Comparison of ENCODE assay signal across 8 cellular contexts in the genomic region with DNA sequence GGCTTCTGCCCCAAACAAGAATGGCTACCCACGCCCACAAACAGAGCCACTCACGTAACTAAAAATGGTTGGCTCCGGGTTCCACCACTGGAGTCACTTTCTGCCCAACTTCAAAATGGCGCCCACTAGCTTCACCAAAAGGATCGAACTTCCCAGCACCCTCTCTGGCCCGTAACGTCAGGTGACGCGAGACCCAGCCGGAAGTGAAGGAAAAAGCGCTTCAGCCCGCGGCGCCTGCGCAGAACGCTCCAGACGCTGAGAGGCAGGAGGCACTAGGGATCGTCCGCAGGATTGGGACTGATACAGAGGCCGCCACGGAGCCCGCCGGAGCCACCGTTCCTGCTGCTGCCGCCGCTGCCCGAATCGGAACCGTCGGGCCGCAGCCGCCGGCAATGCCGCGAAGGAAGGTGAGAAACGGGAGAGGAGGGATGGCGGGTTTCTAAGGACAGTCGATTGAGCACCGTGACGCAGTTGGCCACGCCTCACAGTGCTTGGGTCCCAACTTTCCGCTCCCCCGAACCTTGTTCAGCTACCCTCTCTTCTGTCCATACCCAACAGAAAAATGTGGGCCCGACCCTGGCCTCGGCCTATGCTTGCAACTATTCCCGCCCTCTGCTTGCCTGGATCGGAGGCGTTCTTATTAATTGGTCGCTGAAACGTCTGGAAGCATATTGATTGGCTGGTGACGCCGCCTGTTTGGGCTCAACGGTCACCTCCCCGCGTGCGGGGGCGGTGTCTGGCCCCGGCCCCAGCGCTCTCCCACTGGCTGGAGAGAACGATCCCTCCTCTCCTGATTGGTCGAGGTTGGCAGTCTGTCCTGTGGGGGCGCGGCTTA. TPM values are rescaled to one million over a fixed set of nuclear protein-coding genes. Genes with fewer than 3 reads are reported as not detected.
DNase-seq lines count a peak whose midpoint lies in the region; ATAC-seq, FAIRE-seq and TF ChIP-seq lines count a peak whose summit lies in the region.

A gene (plus strand): TSS at position 239 of the 835 bp plus-strand sequence. CDS start 154 bp downstream, at position 393.

- peaks cover 2% of the 10 kb centered on the region for H3K36me3 Mint-ChIP-seq in astrocyte (ENCODE audit: low read depth, unreplicated experiment)

- peaks cover 20% of the 10 kb centered on the region for H3K4me1 ChIP-seq in astrocyte (ENCODE audit: insufficient read depth, low read length)
- peaks cover 2% of the 10 kb centered on the region for H3K4me1 ChIP-seq in right cardiac atrium (ENCODE audit: control insufficient read depth, insufficient read depth, low read length)
- H3K4me1 ChIP-seq in uterus: peaks cover 5 to 12% of the 10 kb centered on the region in 2 donors

- H3K4me3 ChIP-seq in astrocyte (ENCODE audit: insufficient read depth, low read depth, low read length) (peak within 1 kb of the TSS; percentile 98), right cardiac atrium (ENCODE audit: low read length) (peak within 1 kb of the TSS; percentile 83), uterus (peak within 1 kb of the TSS; percentile 99 to 100)

- H3K27ac Mint-ChIP-seq in astrocyte (ENCODE audit: unreplicated experiment): peak within 1 kb of the TSS; percentile 98

- peaks cover 40% of the 10 kb centered on the region for H4K20me1 ChIP-seq in astrocyte (ENCODE audit: insufficient read depth, low read length)

- H3K79me2 ChIP-seq in astrocyte (ENCODE audit: insufficient read depth, low read length): peaks cover 47% of the 10 kb centered on the region

- peak within 1 kb of the TSS; percentile 87 for H2AFZ ChIP-seq in astrocyte (ENCODE audit: low read depth, low read length)

- peak within 1 kb of the TSS; percentile 98 for H3K4me2 ChIP-seq in astrocyte (ENCODE audit: low read length)

- ATAC-seq in GM18505 (IDR thresholded peaks at IDR 0.05; ENCODE audit: unreplicated experiment): peak; percentile 86
- ATAC-seq in HG02973 (IDR thresholded peaks at IDR 0.05; ENCODE audit: unreplicated experiment): peak; percentile 82
- ATAC-seq in right cardiac atrium: peak; percentile 97 to 98

- H3K9me3 ChIP-seq in astrocyte (ENCODE audit: insufficient read depth, low read depth, low read length) (no peaks in the 10 kb centered on the region), right cardiac atrium (ENCODE audit: control insufficient read depth, low read length) (no peaks in the 10 kb centered on the region), uterus (no peaks in the 10 kb centered on the region)

- peak within 1 kb of the TSS; percentile 92 for H3K4me3 Mint-ChIP-seq in astrocyte (ENCODE audit: unreplicated experiment)

- intact Hi-C loops in right cardiac atrium (cut with DNase I) (loop anchor here in 3 of 4 donors (5.0 to 10.0 kb wide), 2 partner anchors 81 to 214 kb away; a partner anchor contains a TSS), uterus (cut with DNase I; ENCODE audit: low total_unique reads) (no loop called here)

- peak; percentile 97 for DNase-seq in NCI-H2029 (lab: John Stamatoyannopoulos, UW)
- peak; percentile 98 for DNase-seq in T-helper 22 cell (ENCODE audit: low read depth)
- DNase-seq in astrocyte (ENCODE audit: low read depth): peak; percentile 97
- DNase-seq in right cardiac atrium: peak; percentile 100
- DNase-seq in pulmonary artery endothelial cell (ENCODE audit: low read depth, low spot score): peak; percentile 99
- DNase-seq in uterus: peak; percentile 99

- H3K27me3 ChIP-seq in astrocyte (ENCODE audit: insufficient read depth, low read length): no peaks in the 10 kb centered on the region
- no peaks in the 10 kb centered on the region for H3K27me3 ChIP-seq in right cardiac atrium (ENCODE audit: control insufficient read depth, insufficient read depth)
- H3K27me3 ChIP-seq in uterus: no peaks in the 10 kb centered on the region

- TF ChIP-seq CTCF in astrocyte (IDR thresholded peaks at IDR 0.05; ENCODE audit: insufficient read depth, low read depth, low read length): no peak
- TF ChIP-seq CTCF in uterus (IDR thresholded peaks at IDR 0.05): peak in 2 of 4 experiments; percentile 26 to 46

- FAIRE-seq in astrocyte (lab: Jason Lieb, UNC): peak; percentile 13

- TF ChIP-seq POLR2A in GM18505 (IDR thresholded peaks at IDR 0.05; ENCODE audit: borderline replicate concordance, extremely low read depth, insufficient read depth, insufficient read length) (peak; percentile 94), uterus (IDR thresholded peaks at IDR 0.05) (peak; percentile 59 to 94)

- under 1% methylated on average over 63 of the region's 63 CpGs for WGBS in right cardiac atrium

- no peaks in the 10 kb centered on the region for H3K27me3 Mint-ChIP-seq in astrocyte (ENCODE audit: low read depth, unreplicated experiment)

- peak within 1 kb of the TSS; percentile 100 for H3K9ac ChIP-seq in astrocyte (ENCODE audit: low read length)

- peaks cover 24% of the 10 kb centered on the region for H3K4me1 Mint-ChIP-seq in astrocyte (ENCODE audit: low read depth, unreplicated experiment)

- no peaks in the 10 kb centered on the region for H3K9me3 Mint-ChIP-seq in astrocyte (ENCODE audit: unreplicated experiment)

- H3K27ac ChIP-seq in astrocyte (ENCODE audit: low read depth, low read length) (peak within 1 kb of the TSS; percentile 99), right cardiac atrium (ENCODE audit: low read length) (peak within 1 kb of the TSS; percentile 99), uterus (peak within 1 kb of the TSS; percentile 100)

- H3K36me3 ChIP-seq in astrocyte (ENCODE audit: insufficient read depth, low read length): peaks cover 16% of the 10 kb centered on the region
- H3K36me3 ChIP-seq in uterus: no peaks in the 10 kb centered on the region

RNA-seq across cellular contexts. Expression of the gene that starts here (rescaled TPM):
- total RNA-seq in astrocyte (40.8 and 42.0 TPM in 2 replicates), right cardiac atrium (10 to 100 TPM; 55.8 to 68.2 (median 57.2) TPM), pulmonary artery endothelial cell (40.4 and 60.9 TPM in 2 replicates), uterus (100 to 1,000 TPM in 1 of 4 donors, 10 to 100 TPM in 3; 16.8 to 117 (median 40.8) TPM)
- polyA plus RNA-seq in right cardiac atrium: 17.5 TPM

Comparison
In these comparisons a context has a peak if more than half of its experiments do, and no peak if none do; other contexts are left out.
1. Peak in every context shown above with its lines: DNase-seq, ATAC-seq, H3K4me3 ChIP-seq and H3K27ac ChIP-seq.